ENCODE assay signal across 28 cellular contexts in genomic region chr20:40431112-40431511, GRCh38.
"Had no signal": no experiment of that assay in that cellular context is flagged by ENCODE, and none has a peak within 500 bp of the region (broad histone marks: within the 10 kb centered on the region; RNA-seq: fewer than 3 reads in every experiment).

No MANE protein-coding gene starts in this region.

- H3K4me3 ChIP-seq: gastrocnemius medialis, heart left ventricle had no signal

- H3K27me3 Mint-ChIP-seq: activated CD4-positive, alpha-beta T cell treated with anti-CD3 and anti-CD28 coated beads, Interleukin-2, amount 10 ng/mL, durations not matched to agents 24 days and 14 days; activated naive CD4-positive, alpha-beta T cell treated with anti-CD3 and anti-CD28 coated beads, Interleukin-2, amount 10 ng/mL, durations not matched to agents 7 days and 5 days had no signal

- H3K36me3 Mint-ChIP-seq: activated CD4-positive, alpha-beta memory T cell treated with anti-CD3 and anti-CD28 coated beads for 36 hours; activated CD8-positive, alpha-beta memory T cell treated with anti-CD3 and anti-CD28 coated beads, Interleukin-2, amount 10 ng/mL, durations not matched to agents 7 days and 5 days; activated naive CD4-positive, alpha-beta T cell treated with anti-CD3 and anti-CD28 coated beads, Interleukin-2, amount 10 ng/mL, durations not matched to agents 7 days and 5 days; activated naive CD8-positive, alpha-beta T cell had no signal

- H3K27me3 ChIP-seq: brain microvascular endothelial cell, gastrocnemius medialis had no signal

- H3K4me3 Mint-ChIP-seq: activated B cell treated with CpG ODN at 0.5 μM for 24 hours; activated CD4-positive, alpha-beta memory T cell treated with anti-CD3 and anti-CD28 coated beads for 36 hours; activated CD4-positive, alpha-beta T cell treated with anti-CD3 and anti-CD28 coated beads, Interleukin-2, amount 10 ng/mL, durations not matched to agents 24 days and 14 days; activated CD8-positive, alpha-beta memory T cell treated with anti-CD3 and anti-CD28 coated beads, Interleukin-2, amount 10 ng/mL, durations not matched to agents 7 days and 5 days; activated CD8-positive, alpha-beta T cell treated with anti-CD3 and anti-CD28 coated beads, Interleukin-2, amount 10 ng/mL, durations not matched to agents 7 days and 5 days; activated naive CD4-positive, alpha-beta T cell treated with anti-CD3 and anti-CD28 coated beads, Interleukin-2, amount 10 ng/mL, durations not matched to agents 7 days and 5 days; activated naive CD8-positive, alpha-beta T cell; activated T-helper 1 cell treated with anti-CD3 and anti-CD28 coated beads, Interleukin-12 subunit alpha, Interleukin-12 subunit beta, Interleukin-2, Interleukin-4 antibody, amounts not matched to agents 30 ng/mL and 10 ng/mL and 1 ng/mL, durations not matched to agents 14 hours and 24 hours and 36 hours; T-helper 17 cell; T-helper 2 cell treated with Interferon-gamma antibody and Interleukin-4, amounts not matched to agents 5 μg/mL and 100 μg/mL, for 36 hours had no signal

- DNase-seq: activated B cell treated with CpG ODN at 0.5 μM for 24 hours; activated CD4-positive, alpha-beta memory T cell treated with anti-CD3 and anti-CD28 coated beads for 36 hours; activated CD4-positive, alpha-beta T cell treated with anti-CD3 and anti-CD28 coated beads, Interleukin-2, amount 10 ng/mL, durations not matched to agents 24 days and 14 days; activated CD8-positive, alpha-beta memory T cell treated with anti-CD3 and anti-CD28 coated beads, Interleukin-2, amount 10 ng/mL, durations not matched to agents 7 days and 5 days; activated CD8-positive, alpha-beta memory T cell treated with anti-CD3 and anti-CD28 coated beads, Interleukin-2, amount 50 U/mL, for 4 hours; activated CD8-positive, alpha-beta T cell treated with anti-CD3 and anti-CD28 coated beads, Interleukin-2, amount 10 ng/mL, durations not matched to agents 7 days and 5 days; activated effector memory CD4-positive, alpha-beta T cell treated with anti-CD3 and anti-CD28 coated beads, Interleukin-2, amount 50 U/mL, for 16 hours; activated naive CD4-positive, alpha-beta T cell treated with anti-CD3 and anti-CD28 coated beads, Interleukin-2, amount 10 ng/mL, durations not matched to agents 7 days and 5 days; activated T-cell treated with anti-CD3 and anti-CD28 coated beads, Interleukin-2, amount 50 U/mL, for 1 hour; activated T-cell treated with anti-CD3 and anti-CD28 coated beads, Interleukin-2, amount 50 U/mL, for 48 hours; amniotic stem cell; anterior cingulate cortex; brain microvascular endothelial cell; caudate nucleus; cortex of kidney; effector CD8-positive, alpha-beta T cell; foreskin fibroblast; gastrocnemius medialis; glutamatergic neuron; heart left ventricle; T-helper 1 cell; T-helper 17 cell; T1000; WERI-Rb-1 had no signal

- H3K9me3 ChIP-seq: gastrocnemius medialis, heart left ventricle had no signal

- H3K27ac ChIP-seq: brain microvascular endothelial cell, gastrocnemius medialis, heart left ventricle, WERI-Rb-1 had no signal

- H3K9me3 Mint-ChIP-seq: activated CD4-positive, alpha-beta memory T cell treated with anti-CD3 and anti-CD28 coated beads for 36 hours; activated naive CD4-positive, alpha-beta T cell treated with anti-CD3 and anti-CD28 coated beads, Interleukin-2, amount 10 ng/mL, durations not matched to agents 7 days and 5 days; activated T-helper 1 cell treated with anti-CD3 and anti-CD28 coated beads, Interleukin-12 subunit alpha, Interleukin-12 subunit beta, Interleukin-2, Interleukin-4 antibody, amounts not matched to agents 30 ng/mL and 10 ng/mL and 1 ng/mL, durations not matched to agents 14 hours and 24 hours and 36 hours; activated T-helper 2 cell treated with anti-CD3 and anti-CD28 coated beads, Interferon-gamma antibody, Interleukin-2, Interleukin-4, amounts not matched to agents 10 μg/mL and 5 μg/mL and 100 μg/mL, durations not matched to agents 14 hours and 24 hours and 36 hours; T-helper 2 cell treated with Interferon-gamma antibody and Interleukin-4, amounts not matched to agents 5 μg/mL and 100 μg/mL, for 36 hours had no signal

- H3K27ac Mint-ChIP-seq: activated B cell treated with CpG ODN at 0.5 μM for 24 hours; activated CD4-positive, alpha-beta memory T cell treated with anti-CD3 and anti-CD28 coated beads for 36 hours; activated CD4-positive, alpha-beta T cell treated with anti-CD3 and anti-CD28 coated beads, Interleukin-2, amount 10 ng/mL, durations not matched to agents 24 days and 14 days; activated CD8-positive, alpha-beta memory T cell treated with anti-CD3 and anti-CD28 coated beads, Interleukin-2, amount 10 ng/mL, durations not matched to agents 7 days and 5 days; activated CD8-positive, alpha-beta T cell treated with anti-CD3 and anti-CD28 coated beads, Interleukin-2, amount 10 ng/mL, durations not matched to agents 7 days and 5 days; activated naive CD4-positive, alpha-beta T cell treated with anti-CD3 and anti-CD28 coated beads, Interleukin-2, amount 10 ng/mL, durations not matched to agents 7 days and 5 days; activated naive CD8-positive, alpha-beta T cell; activated T-helper 1 cell treated with anti-CD3 and anti-CD28 coated beads, Interleukin-12 subunit alpha, Interleukin-12 subunit beta, Interleukin-2, Interleukin-4 antibody, amounts not matched to agents 30 ng/mL and 10 ng/mL and 1 ng/mL, durations not matched to agents 14 hours and 24 hours and 36 hours; activated T-helper 2 cell treated with anti-CD3 and anti-CD28 coated beads, Interferon-gamma antibody, Interleukin-2, Interleukin-4, amounts not matched to agents 10 μg/mL and 5 μg/mL and 100 μg/mL, durations not matched to agents 14 hours and 24 hours and 36 hours; T-helper 17 cell; T-helper 2 cell treated with Interferon-gamma antibody and Interleukin-4, amounts not matched to agents 5 μg/mL and 100 μg/mL, for 36 hours had no signal

- H3K4me1 ChIP-seq: gastrocnemius medialis had no signal

- H3K4me1 Mint-ChIP-seq: activated B cell treated with CpG ODN at 0.5 μM for 24 hours; activated CD4-positive, alpha-beta T cell treated with anti-CD3 and anti-CD28 coated beads, Interleukin-2, amount 10 ng/mL, durations not matched to agents 24 days and 14 days; activated CD8-positive, alpha-beta memory T cell treated with anti-CD3 and anti-CD28 coated beads, Interleukin-2, amount 10 ng/mL, durations not matched to agents 7 days and 5 days; activated naive CD4-positive, alpha-beta T cell treated with anti-CD3 and anti-CD28 coated beads, Interleukin-2, amount 10 ng/mL, durations not matched to agents 7 days and 5 days; T-helper 17 cell had no signal

- H3K36me3 ChIP-seq: brain microvascular endothelial cell, gastrocnemius medialis, heart left ventricle, WERI-Rb-1 had no signal
